In genomic region chr10:64636461-64636860, GRCh38 we compare ENCODE assay signal across 17 cellular contexts.
DNase-seq lines count a peak whose midpoint lies in the region; ATAC-seq and TF ChIP-seq lines count a peak whose summit lies in the region.
"Had no signal": no experiment of that assay in that cellular context is flagged by ENCODE, and none has a peak within 500 bp of the region (broad histone marks: within the 10 kb centered on the region; RNA-seq: fewer than 3 reads in every experiment).

No MANE protein-coding gene starts in this region.

- H3K27ac ChIP-seq in substantia nigra (ENCODE audit: low read depth, low read length, poor library complexity, severe bottlenecking), result peak overlapping the region; percentile 94
- H3K27ac ChIP-seq: BLaER1 treated with 17β-estradiol and CSF1 and Interleukin-3, amounts not matched to agents 10 nM and 100 nM; SJCRH30 had no signal

- H3K9me3 Mint-ChIP-seq in WTC11 (no peaks in the 10 kb centered on the region), mesothelial cell of epicardium (no peaks in the 10 kb centered on the region)

- CTCF ChIA-PET in WTC11 (lab: Charles Lee), result interaction anchor here (1.6 kb wide), 1 partner anchor 206 kb away, joined by 4 read pairs; no protein-coding TSS in a partner anchor

- H3K36me3 Mint-ChIP-seq in WTC11, result no peaks in the 10 kb centered on the region
- H3K36me3 Mint-ChIP-seq in mesothelial cell of epicardium, result no peaks in the 10 kb centered on the region
- H3K36me3 Mint-ChIP-seq: CD8-positive, alpha-beta memory T cell had no signal

- H3K4me1 Mint-ChIP-seq in WTC11, result no peaks in the 10 kb centered on the region
- no peaks in the 10 kb centered on the region for H3K4me1 Mint-ChIP-seq in mesothelial cell of epicardium
- H3K4me1 Mint-ChIP-seq: CD8-positive, alpha-beta memory T cell had no signal

- H3K4me3 Mint-ChIP-seq in WTC11, result no peak overlapping the region
- no peak overlapping the region for H3K4me3 Mint-ChIP-seq in mesothelial cell of epicardium
- H3K4me3 Mint-ChIP-seq: CD8-positive, alpha-beta memory T cell had no signal

- no peak for DNase-seq in WTC11 (ENCODE audit: low spot score)
- peak; percentile 90 for DNase-seq in foreskin melanocyte
- DNase-seq in midbrain (lab: John Stamatoyannopoulos, UW), result peak; percentile 84
- peak in 17 of 49 donors; percentile 4 to 63 (median 16) for DNase-seq in substantia nigra (lab: John Stamatoyannopoulos, UW)
- DNase-seq in mesothelial cell of epicardium (ENCODE audit: low spot score in 2 of 2, unreplicated experiment in 2 of 2), result no peak
- no peak for DNase-seq in kidney glomerular epithelial cell (lab: John Stamatoyannopoulos, UW)
- DNase-seq: CD8-positive, alpha-beta memory T cell; NCI-H1105 treated with DMSO at 0.1 percent for 48 hours; NCI-H187; NCI-H2107; NCI-H510A treated with DMSO at 0.1 percent for 48 hours; NCI-H774; PC-3 had no signal

- H3K27ac Mint-ChIP-seq in WTC11 (peak overlapping the region; percentile 46; the same call in 1 of the 2 replicates), mesothelial cell of epicardium (no peak overlapping the region)
- H3K27ac Mint-ChIP-seq: CD8-positive, alpha-beta memory T cell had no signal

- POLR2A ChIA-PET in WTC11 (lab: Charles Lee), result no interaction called here

- ATAC-seq in WTC11 (no peak), GM18498 (IDR thresholded peaks at IDR 0.05; ENCODE audit: unreplicated experiment) (no peak), HG03442 (IDR thresholded peaks at IDR 0.05; ENCODE audit: unreplicated experiment) (no peak)
- ATAC-seq: PC-3 had no signal

- TF ChIP-seq CTCF in WTC11 (IDR thresholded peaks at IDR 0.05) (no peak), mesothelial cell of epicardium (IDR thresholded peaks at IDR 0.05; ENCODE audit: unreplicated experiment) (no peak)

- no peaks in the 10 kb centered on the region for H3K27me3 Mint-ChIP-seq in WTC11 (ENCODE audit: low read depth)
- no peaks in the 10 kb centered on the region for H3K27me3 Mint-ChIP-seq in mesothelial cell of epicardium (ENCODE audit: low read depth)
- H3K27me3 Mint-ChIP-seq: CD8-positive, alpha-beta memory T cell had no signal

TF ChIP-seq in WTC11, 78 proteins besides CTCF, POLR2A, EP300 and RAD21:
- TF ChIP-seq JUN (CRISPR knock-in tag; IDR thresholded peaks at IDR 0.05) (no peak), GABPB1 (CRISPR knock-in tag; IDR thresholded peaks at IDR 0.05) (no peak), TP53 (CRISPR knock-in tag; IDR thresholded peaks at IDR 0.05) (no peak)

Comparison
In these comparisons a context has a peak if more than half of its experiments do, and no peak if none do; other contexts are left out.
1. DNase-seq: peak in foreskin melanocyte (single experiment) and midbrain (single experiment); none in WTC11 (single experiment), mesothelial cell of epicardium (0 of 2) and kidney glomerular epithelial cell (single experiment).